In the genomic region with DNA sequence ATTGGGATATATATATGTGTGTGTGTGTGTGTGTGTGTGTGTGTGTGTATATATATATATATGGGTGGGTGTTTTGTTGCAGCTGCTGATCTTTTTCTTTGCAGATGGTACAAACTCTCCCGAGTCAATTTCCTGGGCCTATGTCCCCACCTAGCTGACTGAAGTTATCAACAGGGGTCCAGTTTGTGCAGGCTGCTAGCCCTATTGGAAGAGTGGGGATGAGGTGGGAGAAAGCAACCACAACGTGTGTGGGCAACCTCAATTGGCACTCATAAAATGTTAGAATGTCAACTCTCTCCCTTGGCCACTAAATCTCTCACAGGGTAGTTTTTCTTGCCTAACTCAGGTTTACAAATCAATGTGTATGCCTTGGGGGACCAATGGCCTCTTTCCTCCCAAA, we compare ENCODE assay signal across 21 cellular contexts. TPM values are rescaled to one million over a fixed set of nuclear protein-coding genes. Genes with fewer than 3 reads are reported as not detected.
A peak's percentile ranks its signal among the peaks of the same experiment; 100 is the strongest.
DNase-seq lines count a peak whose midpoint lies in the region; ATAC-seq lines count a peak whose summit lies in the region.
"Had no signal": no experiment of that assay in that cellular context is flagged by ENCODE, and none has a peak within 500 bp of the region (broad histone marks: within the 10 kb centered on the region; RNA-seq: fewer than 3 reads in every experiment).

No MANE protein-coding gene starts in this region.

- H3K36me3 ChIP-seq in H7 (replicated peaks; ENCODE audit: control insufficient read depth, insufficient read depth, low read length) (no peaks in the 10 kb centered on the region), iPS-15b (ENCODE audit: control insufficient read depth, insufficient read depth, low read length) (no peaks in the 10 kb centered on the region)

- no peak overlapping the region for H3K9ac ChIP-seq in iPS-15b (ENCODE audit: low read depth, low read length)

- H3K36me3 Mint-ChIP-seq in activated CD4-positive, alpha-beta T cell treated with anti-CD3 and anti-CD28 coated beads for 36 hours (ENCODE audit: low read depth) = peaks cover 72% of the 10 kb centered on the region
- peaks cover 94% of the 10 kb centered on the region for H3K36me3 Mint-ChIP-seq in activated T-helper 2 cell treated with anti-CD3 and anti-CD28 coated beads, Interferon-gamma antibody, Interleukin-2, Interleukin-4, amounts not matched to agents 10 μg/mL and 5 μg/mL and 100 μg/mL, durations not matched to agents 14 hours and 24 hours and 36 hours (ENCODE audit: low read depth)

- peaks cover 92% of the 10 kb centered on the region for H3K27me3 ChIP-seq in H7 (ENCODE audit: control insufficient read depth, insufficient read depth, low read length)
- peaks cover 86% of the 10 kb centered on the region for H3K27me3 ChIP-seq in iPS-15b (ENCODE audit: control insufficient read depth, insufficient read depth, low read length)

- peak overlapping the region; percentile 88 for H3K4me3 Mint-ChIP-seq in activated CD4-positive, alpha-beta T cell treated with anti-CD3 and anti-CD28 coated beads for 36 hours
- H3K4me3 Mint-ChIP-seq in activated T-helper 2 cell treated with anti-CD3 and anti-CD28 coated beads, Interferon-gamma antibody, Interleukin-2, Interleukin-4, amounts not matched to agents 10 μg/mL and 5 μg/mL and 100 μg/mL, durations not matched to agents 14 hours and 24 hours and 36 hours (ENCODE audit: low read depth) = peak overlapping the region; percentile 100

- H3K9me3 ChIP-seq in iPS-15b (ENCODE audit: control insufficient read depth, insufficient read depth, low read length) = no peaks in the 10 kb centered on the region

- H3K4me3 ChIP-seq in H7 (ENCODE audit: insufficient read depth, low read depth, low read length) (no peak overlapping the region), iPS-15b (ENCODE audit: low read depth, low read length) (peak overlapping the region; percentile 40)
- H3K4me3 ChIP-seq: K562 had no signal

- H3K4me1 Mint-ChIP-seq in activated CD4-positive, alpha-beta T cell treated with anti-CD3 and anti-CD28 coated beads for 36 hours = peaks cover 50% of the 10 kb centered on the region
- H3K4me1 Mint-ChIP-seq in activated T-helper 2 cell treated with anti-CD3 and anti-CD28 coated beads, Interferon-gamma antibody, Interleukin-2, Interleukin-4, amounts not matched to agents 10 μg/mL and 5 μg/mL and 100 μg/mL, durations not matched to agents 14 hours and 24 hours and 36 hours (ENCODE audit: low read depth) = peaks cover 45% of the 10 kb centered on the region

- H3K4me1 ChIP-seq in iPS-15b (ENCODE audit: control insufficient read depth, insufficient read depth, low read length) = peaks cover 4% of the 10 kb centered on the region

- no peaks in the 10 kb centered on the region for H3K9me3 Mint-ChIP-seq in activated CD4-positive, alpha-beta T cell treated with anti-CD3 and anti-CD28 coated beads for 36 hours (ENCODE audit: low read depth)
- no peaks in the 10 kb centered on the region for H3K9me3 Mint-ChIP-seq in activated T-helper 2 cell treated with anti-CD3 and anti-CD28 coated beads, Interferon-gamma antibody, Interleukin-2, Interleukin-4, amounts not matched to agents 10 μg/mL and 5 μg/mL and 100 μg/mL, durations not matched to agents 14 hours and 24 hours and 36 hours

- POLR2A ChIA-PET in activated CD4-positive, alpha-beta T cell treated with anti-CD3 and anti-CD28 coated beads for 36 hours (lab: Charles Lee) = no interaction called here

- CTCF ChIA-PET in activated CD4-positive, alpha-beta T cell treated with anti-CD3 and anti-CD28 coated beads for 36 hours (lab: Charles Lee) = interaction anchor here (1.1 to 1.4 kb wide), 2 partner anchors 8 to 17 kb away, joined by 3 to 4 read pairs; no protein-coding TSS in a partner anchor

- ATAC-seq in activated CD4-positive, alpha-beta T cell treated with anti-CD3 and anti-CD28 coated beads for 36 hours = no peak
- ATAC-seq: K562, PC-3 had no signal

- DNase-seq in activated CD4-positive, alpha-beta T cell treated with anti-CD3 and anti-CD28 coated beads for 36 hours = no peak
- no peak for DNase-seq in activated CD4-positive, alpha-beta T cell treated with anti-CD3 and anti-CD28 coated beads for 4 hours
- DNase-seq in H7 (peak; percentile 13), NCI-H2227 treated with DMSO at 0.1 percent for 48 hours (lab: John Stamatoyannopoulos, UW) (no peak), islet precursor cell (no peak), DMS153 treated with DMSO at 0.1 percent for 48 hours (lab: John Stamatoyannopoulos, UW; ENCODE audit: unreplicated experiment) (no peak)
- DNase-seq in activated T-helper 2 cell treated with anti-CD3 and anti-CD28 coated beads, Interferon-gamma antibody, Interleukin-2, Interleukin-4, amounts not matched to agents 10 μg/mL and 5 μg/mL and 100 μg/mL, durations not matched to agents 14 hours and 24 hours and 36 hours (ENCODE audit: low spot score) = no peak
- DNase-seq: CD8-positive, alpha-beta memory T cell; Kasumi-1; MV-4-11; NCI-H1105 treated with DMSO at 0.1 percent for 48 hours; NCI-H146; NCI-H1930; NCI-H2107; NCI-H446; NCI-H524 treated with DMSO at 0.1 percent for 48 hours; NCI-H774; PC-3 had no signal

- peaks cover 22% of the 10 kb centered on the region for H3K27me3 Mint-ChIP-seq in activated CD4-positive, alpha-beta T cell treated with anti-CD3 and anti-CD28 coated beads for 36 hours
- H3K27me3 Mint-ChIP-seq in activated T-helper 2 cell treated with anti-CD3 and anti-CD28 coated beads, Interferon-gamma antibody, Interleukin-2, Interleukin-4, amounts not matched to agents 10 μg/mL and 5 μg/mL and 100 μg/mL, durations not matched to agents 14 hours and 24 hours and 36 hours (ENCODE audit: low read depth) = peaks cover 6% of the 10 kb centered on the region

- H3K27ac Mint-ChIP-seq in activated CD4-positive, alpha-beta T cell treated with anti-CD3 and anti-CD28 coated beads for 36 hours = peak overlapping the region; percentile 33
- H3K27ac Mint-ChIP-seq in activated T-helper 2 cell treated with anti-CD3 and anti-CD28 coated beads, Interferon-gamma antibody, Interleukin-2, Interleukin-4, amounts not matched to agents 10 μg/mL and 5 μg/mL and 100 μg/mL, durations not matched to agents 14 hours and 24 hours and 36 hours = peak overlapping the region; percentile 55
- H3K27ac Mint-ChIP-seq: B cell had no signal

- intact Hi-C loops in activated CD4-positive, alpha-beta T cell treated with anti-CD3 and anti-CD28 coated beads for 36 hours (cut with DNase I, micrococcal nuclease) = loop anchor here (2.0 to 10.0 kb wide), 4 partner anchors 24 to 1708 kb away; a partner anchor contains a TSS
- intact Hi-C loops in activated T-helper 2 cell treated with anti-CD3 and anti-CD28 coated beads, Interferon-gamma antibody, Interleukin-2, Interleukin-4, amounts not matched to agents 10 μg/mL and 5 μg/mL and 100 μg/mL, durations not matched to agents 14 hours and 24 hours and 36 hours (cut with micrococcal nuclease) = loop anchor here (2.0 to 10.0 kb wide), 2 partner anchors 24 to 388 kb away; no protein-coding TSS in a partner anchor

RNA-seq across cellular contexts. Expression of a gene that starts 5.6 kb away (rescaled TPM):
- total RNA-seq in activated CD4-positive, alpha-beta T cell treated with anti-CD3 and anti-CD28 coated beads for 36 hours = 10 to 100 TPM; 26.7 to 27.5 TPM
- total RNA-seq in H7 (2014; rRNA removed; shearing (Covaris generic)) = 0.10 and 0.18 TPM in 2 replicates
- total RNA-seq in activated T-helper 2 cell treated with anti-CD3 and anti-CD28 coated beads, Interferon-gamma antibody, Interleukin-2, Interleukin-4, amounts not matched to agents 10 μg/mL and 5 μg/mL and 100 μg/mL, durations not matched to agents 14 hours and 24 hours and 36 hours = 161 and 169 TPM in 2 replicates

Comparison
In these comparisons a context has a peak if more than half of its experiments do, and no peak if none do; other contexts are left out.
1. RNA of a gene that starts 5.6 kb away (total RNA-seq): 161 to 169 TPM in activated T-helper 2 cell treated with anti-CD3 and anti-CD28 coated beads, Interferon-gamma antibody, Interleukin-2, Interleukin-4, amounts not matched to agents 10 μg/mL and 5 μg/mL and 100 μg/mL, durations not matched to agents 14 hours and 24 hours and 36 hours and 26.7 to 27.5 TPM in activated CD4-positive, alpha-beta T cell treated with anti-CD3 and anti-CD28 coated beads for 36 hours; 0.10 to 0.18 TPM in H7; every median in the first group is over 10 times any median in the second.